Comparison of ENCODE assay signal across 13 cellular contexts in genomic region chr10:89555688-89556445, GRCh38. TPM values are rescaled to one million over a fixed set of nuclear protein-coding genes. Genes with fewer than 3 reads are reported as not detected.
DNase-seq lines count a peak whose midpoint lies in the region; ATAC-seq, FAIRE-seq and TF ChIP-seq lines count a peak whose summit lies in the region.
"Had no signal": no experiment of that assay in that cellular context is flagged by ENCODE, and none has a peak within 500 bp of the region (broad histone marks: within the 10 kb centered on the region; RNA-seq: fewer than 3 reads in every experiment).

No MANE protein-coding gene starts in this region.

- no peak overlapping the region for H4K8ac ChIP-seq in H1 (ENCODE audit: extremely low read depth, insufficient read depth, low read length)

- H2BK20ac ChIP-seq in H1 (ENCODE audit: low read length) = no peak overlapping the region

- H3K79me2 ChIP-seq in Loucy (ENCODE audit: insufficient read depth, low read length) (no peaks in the 10 kb centered on the region), H1 (ENCODE audit: control insufficient read depth in 1 of 2, insufficient read depth in 2 of 2, low read length in 2 of 2) (no peaks in the 10 kb centered on the region)

- in situ Hi-C loops in Caki2 (cut with HindIII; ENCODE audit: low pct_unique_long_range_greater_than_20kb, low sequenced_read_pairs) = no loop called here

- no peak overlapping the region for H2AK5ac ChIP-seq in H1 (ENCODE audit: low read depth, low read length)

- H3K36me3 ChIP-seq in Loucy (ENCODE audit: insufficient read depth, low read length) (no peaks in the 10 kb centered on the region), H1 (ENCODE audit: control insufficient read depth in 2 of 4, insufficient read depth in 4 of 4, low read length in 3 of 4) (no peaks in the 10 kb centered on the region), left lung (no peaks in the 10 kb centered on the region), gastroesophageal sphincter (no peaks in the 10 kb centered on the region), MG63 (no peaks in the 10 kb centered on the region)
- H3K36me3 ChIP-seq: colonic mucosa had no signal

- H3K56ac ChIP-seq in H1 (replicated peaks; ENCODE audit: insufficient read length, low read depth, low read length) = no peak overlapping the region

- H3K4me1 ChIP-seq in Loucy (ENCODE audit: insufficient read depth, low read length, poor library complexity, severe bottlenecking) = no peaks in the 10 kb centered on the region
- H3K4me1 ChIP-seq in H1 (replicated peaks in 1 of 4; ENCODE audit: control insufficient read depth in 3 of 4, insufficient read depth in 4 of 4, low read length in 3 of 4) = peaks cover 0 to 4% (median 0%) of the 10 kb centered on the region in 4 experiments; a peak in 1 of 7 replicates
- H3K4me1 ChIP-seq in left lung = no peaks in the 10 kb centered on the region
- H3K4me1 ChIP-seq in gastroesophageal sphincter = peaks cover 0 to 7% (median 0%) of the 10 kb centered on the region in 3 donors
- H3K4me1 ChIP-seq: colonic mucosa had no signal

- no peaks in the 10 kb centered on the region for H4K20me1 ChIP-seq in Loucy (ENCODE audit: insufficient read depth, low read length, poor library complexity, severe bottlenecking)
- no peaks in the 10 kb centered on the region for H4K20me1 ChIP-seq in H1 (replicated peaks in 1 of 2; ENCODE audit: control insufficient read depth in 1 of 2, insufficient read depth in 2 of 2, low read length in 2 of 2)

- H3K9ac ChIP-seq in Loucy (ENCODE audit: low read depth, low read length, poor library complexity, severe bottlenecking) (no peak overlapping the region), H1 (replicated peaks in 1 of 4; ENCODE audit: extremely low read depth in 1 of 4, low read depth in 3 of 4, low read length in 3 of 4) (no peak overlapping the region)

- no peak overlapping the region for H2BK15ac ChIP-seq in H1 (ENCODE audit: low read length)

- TF ChIP-seq EP300 in H1 (IDR thresholded peaks at IDR 0.05; ENCODE audit: borderline replicate concordance in 1 of 2, low read depth in 2 of 2, low read length in 2 of 2) (no peak), gastroesophageal sphincter (IDR thresholded peaks at IDR 0.05) (no peak)

- no peak overlapping the region for H3K18ac ChIP-seq in H1 (ENCODE audit: extremely low read depth, low read length)

- H3K4me3 ChIP-seq in Loucy (ENCODE audit: low read length, poor library complexity, severe bottlenecking) (no peak overlapping the region), H1 (ENCODE audit: extremely low read depth in 1 of 4, insufficient read depth in 2 of 4, low read depth in 3 of 4, low read length in 4 of 4) (no peak overlapping the region), left lung (no peak overlapping the region), gastroesophageal sphincter (no peak overlapping the region), MG63 (no peak overlapping the region)
- H3K4me3 ChIP-seq: colonic mucosa, smooth muscle cell had no signal

- no peak overlapping the region for H3K23ac ChIP-seq in H1 (ENCODE audit: insufficient read length)

- intact Hi-C loops in left lung (cut with DNase I) = no loop called here

- no peaks in the 10 kb centered on the region for H3K9me3 ChIP-seq in Loucy (ENCODE audit: insufficient read depth, low read depth, low read length)
- no peaks in the 10 kb centered on the region; a peak in 1 of 4 replicates for H3K9me3 ChIP-seq in H1 (ENCODE audit: insufficient read depth in 2 of 2, low read depth in 1 of 2, low read length in 1 of 2)
- no peaks in the 10 kb centered on the region for H3K9me3 ChIP-seq in left lung
- H3K9me3 ChIP-seq in gastroesophageal sphincter = no peaks in the 10 kb centered on the region
- H3K9me3 ChIP-seq in MG63 = 0 out of 2 replicates have a peak, but pooled peaks cover 2% of the 10 kb centered on the region
- H3K9me3 ChIP-seq: colonic mucosa had no signal

- no peaks in the 10 kb centered on the region for H3K23me2 ChIP-seq in H1 (ENCODE audit: low read depth, low read length)

- H3K79me1 ChIP-seq in H1 (ENCODE audit: low read depth, low read length) = no peaks in the 10 kb centered on the region

- CTCF ChIA-PET in H1 (lab: Charles Lee; ENCODE audit: partially characterized antibody) = interaction anchor here (0.6 to 1.8 kb wide), 16 partner anchors 9 to 461 kb away, joined by 3 to 16 read pairs (median 4); no protein-coding TSS in a partner anchor

- no peak overlapping the region for H2BK5ac ChIP-seq in H1 (ENCODE audit: low read depth, low read length)

- H3K14ac ChIP-seq in H1 (ENCODE audit: insufficient read length) = no peak overlapping the region

- H3K4me2 ChIP-seq in Loucy (ENCODE audit: low read depth, low read length, poor library complexity, severe bottlenecking) (no peak overlapping the region), H1 (ENCODE audit: insufficient read depth in 1 of 2, low read depth in 2 of 2, low read length in 2 of 2) (no peak overlapping the region)
- H3K4me2 ChIP-seq: smooth muscle cell had no signal

- no peak overlapping the region for H2BK12ac ChIP-seq in H1 (ENCODE audit: low read depth, low read length)

- DNase-seq in Caki2 (ENCODE audit: low read depth) (peak; percentile 43), H1 (ENCODE audit: low read depth in 1 of 2, low spot score in 2 of 2) (no peak), left lung (no peak), 8988T (no peak), amygdala (lab: John Stamatoyannopoulos, UW) (no peak), MG63 (no peak)
- DNase-seq: activated CD4-positive, alpha-beta T cell treated with anti-CD3 and anti-CD28 coated beads for 48 hours; CD8-positive, alpha-beta T cell; colonic mucosa; MV-4-11 had no signal

- POLR2A ChIA-PET in H1 (lab: Charles Lee; ENCODE audit: partially characterized antibody) = no interaction called here

- no peaks in the 10 kb centered on the region for H3K9me2 ChIP-seq in Loucy (replicated peaks; ENCODE audit: low read depth, low read length)

- 82% methylated on average over 7 of the region's 7 CpGs; no CpG with 5 or more reads in 1 of the 2 experiments for WGBS in H1 (ENCODE audit: extremely low coverage in 1 of 2, insufficient coverage in 1 of 2, insufficient read length in 1 of 2, insufficient replicate concordance in 2 of 2, low coverage in 1 of 2, low lambda C conversion rate in 2 of 2, missing lambda C conversion rate in 1 of 2), 2 experiments
- WGBS in gastroesophageal sphincter (ENCODE audit: low coverage in 1 of 2), 2 donors = 74 to 94% methylated on average over 5 to 7 of the region's 7 CpGs

- TF ChIP-seq POLR2A in H1 (IDR thresholded peaks at IDR 0.05; ENCODE audit: control extremely low read depth in 1 of 2, low read depth in 2 of 2, low read length in 2 of 2) = no peak
- TF ChIP-seq POLR2A in gastroesophageal sphincter (IDR thresholded peaks at IDR 0.05) = no peak

- peak; percentile 23 for ATAC-seq in left lung
- no peak for ATAC-seq in gastroesophageal sphincter
- ATAC-seq: CD8-positive, alpha-beta T cell had no signal

- H2AFZ ChIP-seq in Loucy (ENCODE audit: low read length) = no peak overlapping the region
- H2AFZ ChIP-seq in H1 (ENCODE audit: low read length) = no peak overlapping the region

- no peaks in the 10 kb centered on the region for H3F3A ChIP-seq in Loucy (ENCODE audit: low read depth)

- TF ChIP-seq RAD21 in H1 (IDR thresholded peaks at IDR 0.05 in 1 of 2, conservative IDR thresholded peaks at IDR 0.05 in 1 of 2; ENCODE audit: low read depth in 2 of 2, low read length in 2 of 2) = peak; percentile 70

- H3K27me3 ChIP-seq in Loucy (ENCODE audit: insufficient read depth, low read length, poor library complexity, severe bottlenecking) = no peaks in the 10 kb centered on the region
- no peaks in the 10 kb centered on the region; a peak in 1 of 7 replicates for H3K27me3 ChIP-seq in H1 (replicated peaks in 1 of 4; ENCODE audit: control insufficient read depth in 3 of 4, extremely low read depth in 1 of 4, insufficient read depth in 3 of 4, low read length in 3 of 4)
- H3K27me3 ChIP-seq in left lung = no peaks in the 10 kb centered on the region
- no peaks in the 10 kb centered on the region for H3K27me3 ChIP-seq in gastroesophageal sphincter
- no peaks in the 10 kb centered on the region for H3K27me3 ChIP-seq in MG63
- H3K27me3 ChIP-seq: colonic mucosa had no signal

- FAIRE-seq in H1 (lab: Jason Lieb, UNC) = no peak

- H4K91ac ChIP-seq in H1 (replicated peaks; ENCODE audit: insufficient read length, low read length) = no peak overlapping the region

- H3K4ac ChIP-seq in H1 (replicated peaks; ENCODE audit: insufficient read length, low read depth, low read length) = no peak overlapping the region

- TF ChIP-seq CTCF in Loucy (conservative IDR thresholded peaks at IDR 0.05; ENCODE audit: low read length) = peak; percentile 44
- TF ChIP-seq CTCF in H1 (IDR thresholded peaks at IDR 0.05; ENCODE audit: control extremely low read depth in 1 of 3, insufficient read depth in 1 of 3, low read depth in 1 of 3, low read length in 3 of 3) = peak; percentile 33 to 50 (median 49)
- no peak for TF ChIP-seq CTCF in left lung (IDR thresholded peaks at IDR 0.05)
- peak in 2 of 4 experiments; percentile 6 to 8 for TF ChIP-seq CTCF in gastroesophageal sphincter (IDR thresholded peaks at IDR 0.05)

- no peak overlapping the region for H4K5ac ChIP-seq in H1 (ENCODE audit: insufficient read length, low read depth, low read length)

- no peak overlapping the region for H2BK120ac ChIP-seq in H1 (replicated peaks; ENCODE audit: low read depth, low read length)

- H3K27ac ChIP-seq in H1 (ENCODE audit: low read depth, low read length) = no peak overlapping the region
- no peak overlapping the region for H3K27ac ChIP-seq in left lung
- no peak overlapping the region for H3K27ac ChIP-seq in gastroesophageal sphincter
- H3K27ac ChIP-seq: colonic mucosa had no signal

TF ChIP-seq in H1, 55 proteins besides CTCF, POLR2A, EP300 and RAD21 (continues in another document):
- TF ChIP-seq KDM1A (IDR thresholded peaks at IDR 0.05; ENCODE audit: borderline replicate concordance, low read length) (no peak), TBP (IDR thresholded peaks at IDR 0.05; ENCODE audit: low read depth, low read length) (no peak)

RNA-seq across cellular contexts. Expression of gene SLC16A12, which starts 20.5 kb away (rescaled TPM):
- 0.51 and 2.6 TPM in 2 replicates for total RNA-seq in Caki2 (2014; rRNA removed; shearing (Covaris generic); ENCODE audit: low replicate concordance)
- total RNA-seq in H1 (2021; fragmentation: NEBNext Ultra II Directional; extraction: Animal tissue kit (Norgen Biotek cat#: 25700)) = 1.6 and 2.0 TPM in 2 replicates
- polyA plus RNA-seq in H1 (2011; rRNA removed) = 0.89 and 1.9 TPM in 2 replicates
- polyA plus RNA-seq in H1 (2011; cell fraction: cytosol; rRNA removed) = 1.3 TPM
- 0.74 TPM for polyA plus RNA-seq in H1 (2011; cell fraction: nucleus; rRNA removed)
- polyA plus RNA-seq in H1 (2012, experiment 1 of 2) = 1.3 to 2.5 TPM (median 1.7 TPM) in 4 replicates
- 0.25 TPM for polyA plus RNA-seq in H1 (2012, experiment 2 of 2)
- 1.8 TPM for polyA plus RNA-seq in H1 (2013, experiment 1 of 2)
- 1.9 TPM for polyA plus RNA-seq in H1 (2013, experiment 2 of 2)
- polyA minus RNA-seq in H1 (2011; rRNA and poly(A)+ RNA removed) = 3.5 and 8.2 TPM in 2 replicates
- polyA minus RNA-seq in H1 (2011; cell fraction: cytosol; rRNA and poly(A)+ RNA removed) = 1.2 TPM
- 3.1 TPM for polyA minus RNA-seq in H1 (2011; cell fraction: nucleus; rRNA and poly(A)+ RNA removed)
- 1 to 10 TPM; 1.5 to 6.3 TPM for total RNA-seq in left lung
- total RNA-seq in gastroesophageal sphincter = 10 to 100 TPM in 1 of 4 donors, 1 to 10 TPM in 3; 1.7 to 11.7 (median 2.4) TPM
- not detected in 2 replicates for total RNA-seq in MG63 (2014; rRNA removed; shearing (Covaris generic); ENCODE audit: low replicate concordance)
- total RNA-seq: CD8-positive, alpha-beta T cell; smooth muscle cell had no signal
- polyA plus RNA-seq: smooth muscle cell had no signal

Comparison
In these comparisons a context has a peak if more than half of its experiments do, and no peak if none do; other contexts are left out.
1. CTCF ChIP-seq: peak in Loucy (single experiment) and H1 (3 of 3); none in left lung (0 of 2).